Comparison of ENCODE assay signal across 10 cellular contexts in the genomic region with DNA sequence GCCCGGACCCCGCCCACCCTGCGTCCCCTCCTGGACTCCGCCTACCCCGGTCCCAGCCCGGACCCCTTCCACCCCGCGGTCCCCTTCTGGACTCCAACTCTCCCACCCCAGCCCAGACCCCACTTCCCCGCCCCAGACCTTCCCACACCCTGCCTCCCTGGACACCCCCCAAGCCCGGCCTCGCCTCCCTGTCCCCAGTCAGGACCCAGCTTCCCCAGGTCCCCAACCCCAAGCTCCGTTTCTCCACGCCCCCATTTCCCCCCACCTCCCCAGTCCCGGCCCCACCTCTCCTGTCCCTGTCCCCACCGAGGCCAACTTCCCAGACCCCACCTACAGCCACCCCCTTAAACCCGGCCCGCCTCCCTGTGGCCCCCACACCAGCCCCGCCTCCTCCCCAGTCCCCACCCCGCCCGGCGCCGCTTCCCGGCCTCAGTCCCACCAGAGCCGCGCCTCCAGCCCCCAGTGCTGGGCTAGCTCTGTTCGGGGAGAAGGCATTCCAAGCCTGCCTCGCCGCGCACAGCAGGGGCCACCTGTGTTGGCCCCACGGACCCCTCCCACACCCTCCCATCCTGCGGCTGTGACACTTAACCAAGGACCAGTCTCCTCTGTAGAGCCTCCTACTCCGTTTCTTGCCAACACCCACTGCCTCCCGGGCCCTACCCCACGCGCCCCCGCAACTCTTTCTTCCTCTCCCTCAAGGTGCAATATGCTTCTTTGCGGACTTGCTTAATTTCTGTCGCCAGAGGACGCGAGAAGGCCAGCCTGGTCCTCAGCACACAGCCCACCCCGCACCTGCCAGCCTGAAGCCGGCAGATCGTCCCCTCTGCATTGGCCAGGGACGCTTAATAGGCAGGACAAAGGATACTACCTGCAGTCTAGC. TPM values are rescaled to one million over a fixed set of nuclear protein-coding genes. Genes with fewer than 3 reads are reported as not detected.
DNase-seq lines count a peak whose midpoint lies in the region; ATAC-seq lines count a peak whose summit lies in the region.
"Had no signal": no experiment of that assay in that cellular context is flagged by ENCODE, and none has a peak within 500 bp of the region (broad histone marks: within the 10 kb centered on the region; RNA-seq: fewer than 3 reads in every experiment).

No MANE protein-coding gene starts in this region.

- DNase-seq in activated CD4-positive, alpha-beta T cell treated with anti-CD3 and anti-CD28 coated beads for 4 hours, result peak; percentile 4 to 26
- no peak for DNase-seq in activated CD4-positive, alpha-beta T cell treated with anti-CD3 and anti-CD28 coated beads for 48 hours
- peak; percentile 67 for DNase-seq in ecto neural progenitor cell (ENCODE audit: low spot score)
- DNase-seq in G401 (ENCODE audit: low spot score), result no peak
- DNase-seq: NCI-H2171 had no signal

- no peaks in the 10 kb centered on the region for H3K9me3 ChIP-seq in mesodermal cell (ENCODE audit: control insufficient read depth, low read length)
- no peaks in the 10 kb centered on the region for H3K9me3 ChIP-seq in thymus (ENCODE audit: control insufficient read depth)

- WGBS in mesodermal cell (ENCODE audit: insufficient coverage in 2 of 2), 2 experiments, result 4 to 5% methylated on average over 19 to 22 of the region's 44 CpGs
- 5% methylated on average over 41 of the region's 44 CpGs for WGBS in thymus

- no peak overlapping the region for H3K27ac ChIP-seq in mesodermal cell (ENCODE audit: low read depth, low read length, severe bottlenecking)
- H3K27ac ChIP-seq in thymus (ENCODE audit: low read depth), result no peak overlapping the region
- H3K27ac ChIP-seq: epithelial cell of prostate had no signal

- H3K4me3 ChIP-seq in mesodermal cell (ENCODE audit: extremely low read depth, insufficient read depth, low read length, poor library complexity, severe bottlenecking) (peak overlapping the region; percentile 30), thymus (ENCODE audit: low read length) (peak overlapping the region; percentile 29)

- H3K36me3 ChIP-seq in mesodermal cell (ENCODE audit: control insufficient read depth, insufficient read depth, low read length) (no peaks in the 10 kb centered on the region), thymus (ENCODE audit: control insufficient read depth, insufficient read depth) (no peaks in the 10 kb centered on the region)

- in situ Hi-C loops in G401 (cut with HindIII; ENCODE audit: low sequenced_read_pairs), result no loop called here

- H3K4me1 ChIP-seq in mesodermal cell (ENCODE audit: control insufficient read depth, insufficient read depth, low read length, poor library complexity, severe bottlenecking) (peaks cover 14% of the 10 kb centered on the region), thymus (ENCODE audit: control insufficient read depth, insufficient read depth, low read length) (peaks cover 4% of the 10 kb centered on the region)

- ATAC-seq in GM19328 (IDR thresholded peaks at IDR 0.05; ENCODE audit: unreplicated experiment), result no peak
- no peak for ATAC-seq in HG02981 (IDR thresholded peaks at IDR 0.05; ENCODE audit: unreplicated experiment)

- peaks cover 36% of the 10 kb centered on the region for H3K27me3 ChIP-seq in thymus (ENCODE audit: control insufficient read depth, insufficient read depth)

RNA-seq across cellular contexts. Expression of a gene that starts 0.7 kb away (rescaled TPM):
- polyA plus RNA-seq in mesodermal cell (2013, experiment 1 of 2), result 0.77 TPM
- polyA plus RNA-seq in mesodermal cell (2013, experiment 2 of 2), result 0.71 TPM
- polyA plus RNA-seq in thymus, result 1.8 TPM
- 3.0 TPM in 1 of 2 replicates, not detected in the other for total RNA-seq in G401 (2014; rRNA removed; shearing (Covaris generic))

RNA-seq across cellular contexts. Expression of a gene that starts 35.6 kb away (rescaled TPM):
- polyA plus RNA-seq in mesodermal cell (2013, experiment 1 of 2), result not detected
- not detected for polyA plus RNA-seq in mesodermal cell (2013, experiment 2 of 2)
- 0.05 TPM for polyA plus RNA-seq in thymus
- total RNA-seq in G401 (2014; rRNA removed; shearing (Covaris generic)), result not detected in 2 replicates

Comparison
In these comparisons a context has a peak if more than half of its experiments do, and no peak if none do; other contexts are left out.
1. DNase-seq: peak in activated CD4-positive, alpha-beta T cell treated with anti-CD3 and anti-CD28 coated beads for 4 hours (2 of 2) and ecto neural progenitor cell (single experiment); none in activated CD4-positive, alpha-beta T cell treated with anti-CD3 and anti-CD28 coated beads for 48 hours (single experiment) and G401 (single experiment).